ENCODE assay signal across 3 cellular contexts in the genomic region with DNA sequence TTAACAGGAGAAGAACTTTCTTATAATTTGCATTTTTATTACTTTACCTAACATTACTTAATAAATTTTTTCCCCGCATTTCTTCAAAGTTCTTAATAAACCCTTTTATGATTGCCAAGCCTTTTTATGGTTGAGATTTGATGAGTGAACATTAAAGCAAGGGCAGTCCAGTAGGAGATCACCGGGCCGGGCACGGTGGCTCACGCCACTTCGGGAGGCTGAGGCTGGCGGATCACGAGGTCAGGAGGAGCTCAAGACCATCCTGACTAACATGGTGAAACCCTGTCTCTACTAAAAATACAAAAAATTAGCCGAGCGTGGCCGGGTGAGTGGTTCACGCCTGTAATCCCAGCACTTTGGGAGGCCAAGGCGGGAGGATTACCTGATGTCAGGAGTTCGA.
"Had no signal": no experiment of that assay in that cellular context is flagged by ENCODE, and none has a peak within 500 bp of the region (broad histone marks: within the 10 kb centered on the region; RNA-seq: fewer than 3 reads in every experiment).

No MANE protein-coding gene starts in this region.

- ATAC-seq: GM12878 had no signal

- DNase-seq: GDM1, GF-D8 had no signal
